1 cellular context compared by ENCODE assay signal in the genomic region with DNA sequence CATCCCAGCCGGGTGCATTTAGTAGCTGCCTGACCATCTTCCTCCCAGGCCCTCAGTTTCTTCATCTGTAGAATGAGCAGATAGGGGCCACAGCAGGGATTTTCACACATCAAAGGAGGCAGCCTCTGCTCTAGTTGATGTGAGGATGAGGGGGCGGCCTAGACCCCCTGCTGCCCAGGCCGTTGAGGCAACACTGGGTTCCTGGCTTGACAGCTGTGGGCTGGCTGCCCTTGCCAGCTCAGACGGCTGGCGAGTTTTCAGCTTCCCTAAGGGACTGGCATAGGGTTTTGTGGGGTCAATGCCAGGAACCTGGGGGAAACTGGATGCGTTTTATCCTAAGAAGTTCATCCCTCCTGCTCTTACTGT.
TF ChIP-seq lines count a peak whose summit lies in the region.

No MANE protein-coding gene starts in this region.

TF ChIP-seq in HEK293, 187 proteins besides CTCF, POLR2A, EP300 and RAD21:
- TF ChIP-seq ZNF777 (tag by site-specific recombination; IDR thresholded peaks at IDR 0.05; ENCODE audit: borderline replicate concordance): no peak
- TF ChIP-seq ZFHX2 (tag by site-specific recombination; conservative IDR thresholded peaks at IDR 0.05): peak; percentile 22; the same call in 1 of the 2 replicates
